1 cellular context compared by ENCODE assay signal in the genomic region with DNA sequence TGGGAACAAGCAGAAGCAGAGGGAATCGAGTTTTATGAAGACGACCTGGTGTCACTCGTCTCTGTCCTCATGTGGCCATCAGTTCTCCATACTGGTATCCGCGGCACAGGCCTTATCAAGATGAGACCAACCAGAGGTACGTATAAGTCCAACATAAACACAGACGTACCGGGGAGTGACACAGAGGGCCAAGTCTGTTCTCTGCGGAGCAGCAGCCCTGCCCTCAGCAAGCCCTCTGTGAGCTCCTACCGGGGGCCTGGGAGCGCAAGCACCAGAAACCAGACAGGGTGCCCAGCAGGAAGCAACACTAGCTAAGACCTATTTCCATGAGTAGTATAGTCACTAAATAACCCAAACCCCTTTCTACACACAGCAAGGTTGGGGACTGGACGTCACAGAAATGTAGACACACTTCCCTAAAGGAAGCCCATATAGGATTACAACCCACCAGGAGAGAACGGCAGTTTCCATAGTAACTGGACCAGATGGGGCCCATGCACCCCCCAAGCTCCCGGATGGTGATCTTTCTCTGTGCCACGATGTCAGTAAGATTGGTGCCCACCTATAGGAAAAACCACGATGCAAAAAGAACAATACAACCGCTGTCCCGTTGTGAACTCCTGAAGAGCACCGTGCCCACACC.
TF ChIP-seq lines count a peak whose summit lies in the region.

No MANE protein-coding gene starts in this region.

TF ChIP-seq in GM12878, 131 proteins besides CTCF, POLR2A, EP300 and RAD21:
- TF ChIP-seq WRNIP1 (IDR thresholded peaks at IDR 0.05; ENCODE audit: borderline replicate concordance, low read depth, low read length) = no peak
- TF ChIP-seq HDAC6 (IDR thresholded peaks at IDR 0.05; ENCODE audit: unreplicated experiment) = no peak
- no peak for TF ChIP-seq KLF5 (IDR thresholded peaks at IDR 0.05; ENCODE audit: partially characterized antibody)
- no peak for TF ChIP-seq CBX5 (IDR thresholded peaks at IDR 0.05; ENCODE audit: low read depth)
- TF ChIP-seq CREB1 (IDR thresholded peaks at IDR 0.05; ENCODE audit: low read depth) = no peak
- no peak for TF ChIP-seq NR2C1 (IDR thresholded peaks at IDR 0.05)
- TF ChIP-seq RELA (IDR thresholded peaks at IDR 0.05; ENCODE audit: borderline replicate concordance, partially characterized antibody) = no peak
- no peak for TF ChIP-seq MTA2 (IDR thresholded peaks at IDR 0.05; ENCODE audit: low read depth)
- TF ChIP-seq MYB (IDR thresholded peaks at IDR 0.05; ENCODE audit: borderline replicate concordance, low read depth, low read length) = no peak
